8 cellular contexts compared by ENCODE assay signal in genomic region chr1:32754282-32755097, GRCh38. TPM values are rescaled to one million over a fixed set of nuclear protein-coding genes. Genes with fewer than 3 reads are reported as not detected.
DNase-seq lines count a peak whose midpoint lies in the region; ATAC-seq and TF ChIP-seq lines count a peak whose summit lies in the region.

No MANE protein-coding gene starts in this region.

- H3K4me3 ChIP-seq in AG04450 (ENCODE audit: low read depth, low read length): peak overlapping the region; percentile 58
- peak overlapping the region; percentile 27 for H3K4me3 ChIP-seq in mononuclear cell (ENCODE audit: low read length)

- TF ChIP-seq CTCF in AG04450 (IDR thresholded peaks at IDR 0.05; ENCODE audit: low read depth, low read length): no peak

- peak overlapping the region; percentile 41 to 67 for H3K4me3 Mint-ChIP-seq in stimulated activated naive CD8-positive, alpha-beta T cell treated with anti-CD3 and anti-CD28 coated beads, Interleukin-15, amount 100 ng/mL, for 72 hours

- peaks cover 12% of the 10 kb centered on the region for H3K4me1 ChIP-seq in mononuclear cell (ENCODE audit: insufficient read depth, low read length)

- H3K27ac Mint-ChIP-seq in stimulated activated naive CD8-positive, alpha-beta T cell treated with anti-CD3 and anti-CD28 coated beads, Interleukin-15, amount 100 ng/mL, for 72 hours: peak overlapping the region in 1 of 2 donors; percentile 35

- no peaks in the 10 kb centered on the region for H3K9me3 ChIP-seq in AG04450 (ENCODE audit: control insufficient read depth, insufficient read depth, low read length)
- H3K9me3 ChIP-seq in mononuclear cell (ENCODE audit: low read depth, low read length): no peaks in the 10 kb centered on the region

- peaks cover 10% of the 10 kb centered on the region for H3K4me1 Mint-ChIP-seq in stimulated activated naive CD8-positive, alpha-beta T cell treated with anti-CD3 and anti-CD28 coated beads, Interleukin-15, amount 100 ng/mL, for 72 hours

- DNase-seq in AG04450 (ENCODE audit: low read depth, low spot score) (no peak), KBM-7 (no peak)
- DNase-seq in activated CD4-positive, alpha-beta T cell treated with anti-CD3 and anti-CD28 coated beads for 4 hours: peak; percentile 65 to 73
- DNase-seq in effector CD4-positive, alpha-beta T cell: peak; percentile 33
- DNase-seq in stimulated activated naive CD8-positive, alpha-beta T cell treated with anti-CD3 and anti-CD28 coated beads, Interleukin-15, amount 100 ng/mL, for 72 hours: peak; percentile 51 to 56

- peak; percentile 13 for ATAC-seq in HG02973 (IDR thresholded peaks at IDR 0.05; ENCODE audit: unreplicated experiment)
- ATAC-seq in stimulated activated naive CD8-positive, alpha-beta T cell treated with anti-CD3 and anti-CD28 coated beads, Interleukin-15, amount 100 ng/mL, for 72 hours: peak; percentile 80
- ATAC-seq in HG02970 (IDR thresholded peaks at IDR 0.05; ENCODE audit: low FRiP score, unreplicated experiment): no peak

- H3K27me3 ChIP-seq in AG04450 (ENCODE audit: control insufficient read depth, insufficient read depth, low read length): no peaks in the 10 kb centered on the region
- H3K27me3 ChIP-seq in mononuclear cell (ENCODE audit: insufficient read depth, low read length): peaks cover 7% of the 10 kb centered on the region

- POLR2A ChIA-PET in AG04450 (lab: Yijun Ruan, JAX): interaction anchor here (0.8 to 1.0 kb wide), 2 partner anchors 15 to 51 kb away, joined by 3 to 5 read pairs; partner anchors contain the start of gene SYNC

- CTCF ChIA-PET in AG04450 (lab: Charles Lee): interaction anchor here (0.6 kb wide), 2 partner anchors 18 to 42 kb away, joined by 3 to 9 read pairs; no protein-coding TSS in a partner anchor

- no peak overlapping the region for H3K27ac ChIP-seq in AG04450 (ENCODE audit: low read depth, low read length)

- no peaks in the 10 kb centered on the region for H3K9me3 Mint-ChIP-seq in stimulated activated naive CD8-positive, alpha-beta T cell treated with anti-CD3 and anti-CD28 coated beads, Interleukin-15, amount 100 ng/mL, for 72 hours

- in situ Hi-C loops in KBM-7 (cut with MboI; ENCODE audit: low pct_unique_long_range_greater_than_20kb, low sequenced_read_pairs): no loop called here

- peaks cover 35% of the 10 kb centered on the region for H3K27me3 Mint-ChIP-seq in stimulated activated naive CD8-positive, alpha-beta T cell treated with anti-CD3 and anti-CD28 coated beads, Interleukin-15, amount 100 ng/mL, for 72 hours

RNA-seq across cellular contexts. Expression of gene SYNC, which starts 51.9 kb away (rescaled TPM):
- 50.4 and 65.1 TPM in 2 replicates for polyA plus RNA-seq in AG04450 (2011; rRNA removed)
- 63.5 and 68.5 TPM in 2 replicates for polyA minus RNA-seq in AG04450 (2011; rRNA and poly(A)+ RNA removed)
- 0.10 TPM for total RNA-seq in mononuclear cell

Comparison
In these comparisons a context has a peak if more than half of its experiments do, and no peak if none do; other contexts are left out.
1. DNase-seq: peak in activated CD4-positive, alpha-beta T cell treated with anti-CD3 and anti-CD28 coated beads for 4 hours (2 of 2), effector CD4-positive, alpha-beta T cell (single experiment) and stimulated activated naive CD8-positive, alpha-beta T cell treated with anti-CD3 and anti-CD28 coated beads, Interleukin-15, amount 100 ng/mL, for 72 hours (2 of 2); none in AG04450 (single experiment) and KBM-7 (single experiment).